In the genomic region with DNA sequence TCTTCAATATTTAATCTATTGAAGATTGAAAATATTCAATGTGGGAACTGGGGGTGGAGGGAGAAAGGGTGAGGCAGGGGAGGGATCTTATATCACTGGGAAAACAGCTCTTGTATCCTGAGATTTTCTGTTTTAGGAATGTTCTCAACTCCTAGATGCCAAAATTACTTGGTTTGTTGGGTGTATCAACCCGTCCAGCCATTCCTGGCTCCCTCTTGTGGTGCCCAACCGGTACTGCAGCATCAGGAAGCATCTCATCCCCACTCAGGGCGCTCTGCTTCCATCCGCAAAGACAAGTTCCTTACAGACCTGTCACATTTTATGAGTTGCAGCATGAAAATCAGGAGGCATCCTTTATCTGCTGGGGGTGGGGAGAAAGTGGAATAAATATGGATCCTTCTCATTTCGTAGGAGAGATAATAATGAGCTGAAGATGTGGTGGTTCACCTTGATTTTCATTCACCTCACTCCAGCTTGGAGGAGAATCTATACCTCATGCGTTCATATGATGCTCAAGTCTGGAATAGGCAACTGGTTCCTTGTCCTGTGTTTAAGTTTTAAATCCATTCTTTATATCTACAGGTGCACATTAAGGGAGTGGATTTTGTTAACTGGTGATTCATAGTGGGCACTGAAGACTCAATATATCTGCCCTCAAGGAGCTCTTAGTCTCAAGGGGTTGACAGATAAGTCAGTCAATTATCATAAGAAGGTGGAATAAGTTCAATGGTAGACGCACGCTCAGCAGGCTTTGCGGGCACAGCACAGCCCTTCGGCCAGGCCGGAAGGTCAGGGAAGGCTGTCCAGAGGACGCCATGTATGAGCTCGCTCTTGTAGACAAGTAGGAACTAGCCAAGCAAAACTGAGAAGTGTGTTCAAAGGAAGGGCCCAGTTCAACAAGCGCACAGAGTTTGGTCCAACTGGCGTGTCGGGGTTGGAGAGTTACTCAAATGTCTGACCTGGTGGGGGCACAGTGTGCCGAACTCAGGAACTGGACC, we compare ENCODE assay signal across 8 cellular contexts.
DNase-seq lines count a peak whose midpoint lies in the region; ATAC-seq and TF ChIP-seq lines count a peak whose summit lies in the region.

No MANE protein-coding gene starts in this region.

- peak overlapping the region; percentile 7 for H3K27ac Mint-ChIP-seq in activated T-cell treated with anti-CD3 and anti-CD28 coated beads, Interleukin-2, amount 50 U/mL, for 24 hours

- no peaks in the 10 kb centered on the region for H3K27me3 Mint-ChIP-seq in activated T-cell treated with anti-CD3 and anti-CD28 coated beads, Interleukin-2, amount 50 U/mL, for 24 hours

- no peaks in the 10 kb centered on the region for H3K36me3 ChIP-seq in OCI-LY1 (ENCODE audit: insufficient read depth, low read length)
- H3K36me3 ChIP-seq in neural cell (ENCODE audit: insufficient read depth, low read length) = no peaks in the 10 kb centered on the region

- H3K4me1 Mint-ChIP-seq in activated T-cell treated with anti-CD3 and anti-CD28 coated beads, Interleukin-2, amount 50 U/mL, for 24 hours (ENCODE audit: low read depth) = peaks cover 24% of the 10 kb centered on the region

- H3K9me3 ChIP-seq in OCI-LY1 (ENCODE audit: low read length) = no peaks in the 10 kb centered on the region
- no peaks in the 10 kb centered on the region for H3K9me3 ChIP-seq in neural cell (ENCODE audit: low read length)

- no peaks in the 10 kb centered on the region for H3K4me1 ChIP-seq in OCI-LY1 (ENCODE audit: insufficient read depth, low read length, severe bottlenecking)

- H3K4me2 ChIP-seq in OCI-LY1 (ENCODE audit: low read length) (no peak overlapping the region), neural cell (ENCODE audit: low read length) (no peak overlapping the region)

- peak; percentile 81 for ATAC-seq in HG02884 (IDR thresholded peaks at IDR 0.05; ENCODE audit: unreplicated experiment)

- DNase-seq in NCI-H510A treated with DMSO at 0.1 percent for 48 hours (lab: John Stamatoyannopoulos, UW) = peak; percentile 48
- no peak for DNase-seq in NCI-H510A (lab: John Stamatoyannopoulos, UW)
- peak; percentile 72 for DNase-seq in activated T-cell treated with anti-CD3 and anti-CD28 coated beads, Interleukin-2, amount 50 U/mL, for 24 hours
- DNase-seq in fibroblast of mammary gland (ENCODE audit: low read depth) = peak; percentile 77
- peak; percentile 27 for DNase-seq in stromal cell of bone marrow (ENCODE audit: low read depth)

- peaks cover 71% of the 10 kb centered on the region for H3K36me3 Mint-ChIP-seq in activated T-cell treated with anti-CD3 and anti-CD28 coated beads, Interleukin-2, amount 50 U/mL, for 24 hours (ENCODE audit: low read depth)

- no peak for TF ChIP-seq EP300 in neural cell (conservative IDR thresholded peaks at IDR 0.05; ENCODE audit: poor library complexity, severe bottlenecking)

- H3K79me2 ChIP-seq in OCI-LY1 (ENCODE audit: insufficient read depth, low read length) (no peaks in the 10 kb centered on the region), neural cell (replicated peaks; ENCODE audit: insufficient read depth, low read length) (no peaks in the 10 kb centered on the region)

- H3K9ac ChIP-seq in OCI-LY1 (ENCODE audit: low read length) (no peak overlapping the region), neural cell (ENCODE audit: low read length) (no peak overlapping the region)

- H3K9me3 Mint-ChIP-seq in activated T-cell treated with anti-CD3 and anti-CD28 coated beads, Interleukin-2, amount 50 U/mL, for 24 hours = no peaks in the 10 kb centered on the region

- no peak overlapping the region for H3K4me3 Mint-ChIP-seq in activated T-cell treated with anti-CD3 and anti-CD28 coated beads, Interleukin-2, amount 50 U/mL, for 24 hours

- TF ChIP-seq CTCF in OCI-LY1 (IDR thresholded peaks at IDR 0.05; ENCODE audit: low read length) (peak; percentile 88), fibroblast of mammary gland (conservative IDR thresholded peaks at IDR 0.05; ENCODE audit: control insufficient read depth, insufficient read depth, low read depth, low read length) (peak; percentile 99), neural cell (IDR thresholded peaks at IDR 0.05; ENCODE audit: poor library complexity, severe bottlenecking) (peak; percentile 64)

- H3K27me3 ChIP-seq in OCI-LY1 (ENCODE audit: insufficient read depth, low read length) = no peaks in the 10 kb centered on the region
- no peaks in the 10 kb centered on the region for H3K27me3 ChIP-seq in neural cell (ENCODE audit: insufficient read depth, low read depth, low read length)

- TF ChIP-seq RAD21 in neural cell (conservative IDR thresholded peaks at IDR 0.05) = peak; percentile 53

- H2AFZ ChIP-seq in OCI-LY1 (ENCODE audit: low read length) (no peak overlapping the region), neural cell (ENCODE audit: low read depth, low read length) (no peak overlapping the region)

- H3F3A ChIP-seq in OCI-LY1 (ENCODE audit: insufficient read depth, low read length) (no peaks in the 10 kb centered on the region), neural cell (ENCODE audit: insufficient read depth, low read length, poor library complexity, severe bottlenecking) (no peaks in the 10 kb centered on the region)

- H4K20me1 ChIP-seq in OCI-LY1 (ENCODE audit: insufficient read depth, low read length) (no peaks in the 10 kb centered on the region), neural cell (ENCODE audit: insufficient read depth) (no peaks in the 10 kb centered on the region)

- H3K27ac ChIP-seq in OCI-LY1 (ENCODE audit: low read depth, low read length, poor library complexity, severe bottlenecking) = no peak overlapping the region
- H3K27ac ChIP-seq in neural cell (ENCODE audit: low read length) = no peak overlapping the region

- H3K4me3 ChIP-seq in OCI-LY1 (ENCODE audit: low read depth, low read length, poor library complexity, severe bottlenecking) = no peak overlapping the region
- no peak overlapping the region for H3K4me3 ChIP-seq in fibroblast of mammary gland (ENCODE audit: control insufficient read depth, low read depth, low read length)
- H3K4me3 ChIP-seq in neural cell (ENCODE audit: low read length) = no peak overlapping the region

- H3K9me2 ChIP-seq in OCI-LY1 (ENCODE audit: low read depth, low read length) = no peaks in the 10 kb centered on the region
- H3K9me2 ChIP-seq in neural cell (ENCODE audit: insufficient read depth, low read length) = no peaks in the 10 kb centered on the region

TF ChIP-seq in neural cell, 6 proteins besides CTCF, POLR2A, EP300 and RAD21:
- TF ChIP-seq EZH2 (IDR thresholded peaks at IDR 0.05; ENCODE audit: borderline replicate concordance, insufficient read depth, low read length, poor library complexity, severe bottlenecking) = no peak
- TF ChIP-seq SMC3 (conservative IDR thresholded peaks at IDR 0.05; ENCODE audit: poor library complexity) = peak; percentile 62
